In genomic region chr9:18689166-18689565, GRCh38 we compare ENCODE assay signal across 31 cellular contexts.
"Had no signal": no experiment of that assay in that cellular context is flagged by ENCODE, and none has a peak within 500 bp of the region (broad histone marks: within the 10 kb centered on the region; RNA-seq: fewer than 3 reads in every experiment).

No MANE protein-coding gene starts in this region.

- H3K4me3 Mint-ChIP-seq: activated CD4-positive, alpha-beta memory T cell treated with anti-CD3 and anti-CD28 coated beads, Interleukin-2, amount 10 ng/mL, durations not matched to agents 7 days and 5 days; activated CD4-positive, alpha-beta T cell treated with anti-CD3 and anti-CD28 coated beads, Interleukin-2, amount 10 ng/mL, durations not matched to agents 7 days and 5 days; activated naive CD4-positive, alpha-beta T cell treated with anti-CD3 and anti-CD28 coated beads, Interleukin-2, amount 10 ng/mL, durations not matched to agents 7 days and 5 days; activated naive CD8-positive, alpha-beta T cell treated with anti-CD3 and anti-CD28 coated beads, Interleukin-2, amount 10 ng/mL, durations not matched to agents 7 days and 5 days; activated T-cell treated with anti-CD3 and anti-CD28 coated beads, Interleukin-2, amount 50 U/mL, for 24 hours; activated T-cell treated with anti-CD3 and anti-CD28 coated beads, Interleukin-2, amount 50 U/mL, for 72 hours; brain; central memory CD8-positive, alpha-beta T cell; dendritic cell treated with granulocyte-macrophage colony-stimulating factor and Interleukin-4, amounts not matched to agents 40 ng/mL and 50 ng/mL, for 4 days; effector memory CD8-positive, alpha-beta T cell; WTC11 had no signal

- H3K27ac ChIP-seq: ascending aorta, breast epithelium, coronary artery, esophagus muscularis mucosa, foreskin keratinocyte, gastrocnemius medialis, heart left ventricle had no signal

- H3K27me3 Mint-ChIP-seq: activated CD4-positive, alpha-beta memory T cell treated with anti-CD3 and anti-CD28 coated beads, Interleukin-2, amount 10 ng/mL, durations not matched to agents 7 days and 5 days; activated CD4-positive, alpha-beta T cell treated with anti-CD3 and anti-CD28 coated beads, Interleukin-2, amount 10 ng/mL, durations not matched to agents 7 days and 5 days; activated naive CD4-positive, alpha-beta T cell treated with anti-CD3 and anti-CD28 coated beads, Interleukin-2, amount 10 ng/mL, durations not matched to agents 7 days and 5 days; activated naive CD8-positive, alpha-beta T cell treated with anti-CD3 and anti-CD28 coated beads, Interleukin-2, amount 10 ng/mL, durations not matched to agents 7 days and 5 days; activated T-cell treated with anti-CD3 and anti-CD28 coated beads, Interleukin-2, amount 50 U/mL, for 24 hours; brain; central memory CD8-positive, alpha-beta T cell; dendritic cell treated with granulocyte-macrophage colony-stimulating factor and Interleukin-4, amounts not matched to agents 40 ng/mL and 50 ng/mL, for 4 days; effector memory CD8-positive, alpha-beta T cell had no signal

- FAIRE-seq: endometrium had no signal

- H3K4me3 ChIP-seq: ascending aorta, breast epithelium, coronary artery, esophagus muscularis mucosa, gastrocnemius medialis, heart left ventricle had no signal

- H3K27me3 ChIP-seq: ascending aorta, breast epithelium, esophagus muscularis mucosa, foreskin keratinocyte, gastrocnemius medialis, heart left ventricle had no signal

- H3K9me3 ChIP-seq: breast epithelium, esophagus muscularis mucosa, gastrocnemius medialis, heart left ventricle had no signal

- H3K27ac Mint-ChIP-seq: activated CD4-positive, alpha-beta memory T cell treated with anti-CD3 and anti-CD28 coated beads, Interleukin-2, amount 10 ng/mL, durations not matched to agents 7 days and 5 days; activated CD4-positive, alpha-beta T cell treated with anti-CD3 and anti-CD28 coated beads, Interleukin-2, amount 10 ng/mL, durations not matched to agents 7 days and 5 days; activated naive CD4-positive, alpha-beta T cell treated with anti-CD3 and anti-CD28 coated beads, Interleukin-2, amount 10 ng/mL, durations not matched to agents 7 days and 5 days; activated naive CD4-positive, alpha-beta T cell treated with anti-CD3 and anti-CD28 coated beads, Interleukin-2, amount 50 U/mL, for 72 hours; activated naive CD8-positive, alpha-beta T cell treated with anti-CD3 and anti-CD28 coated beads, Interleukin-2, amount 10 ng/mL, durations not matched to agents 7 days and 5 days; activated T-cell treated with anti-CD3 and anti-CD28 coated beads, Interleukin-2, amount 50 U/mL, for 24 hours; activated T-cell treated with anti-CD3 and anti-CD28 coated beads, Interleukin-2, amount 50 U/mL, for 72 hours; dendritic cell treated with granulocyte-macrophage colony-stimulating factor and Interleukin-4, amounts not matched to agents 40 ng/mL and 50 ng/mL, for 4 days; effector memory CD8-positive, alpha-beta T cell; WTC11 had no signal

- H3K4me1 ChIP-seq: breast epithelium, gastrocnemius medialis had no signal

- H3K36me3 Mint-ChIP-seq: activated naive CD4-positive, alpha-beta T cell treated with anti-CD3 and anti-CD28 coated beads, Interleukin-2, amount 10 ng/mL, durations not matched to agents 7 days and 5 days; activated naive CD8-positive, alpha-beta T cell treated with anti-CD3 and anti-CD28 coated beads, Interleukin-2, amount 10 ng/mL, durations not matched to agents 7 days and 5 days had no signal

- H3K36me3 ChIP-seq: ascending aorta, breast epithelium, esophagus muscularis mucosa, gastrocnemius medialis, heart left ventricle had no signal

- H3K4me1 Mint-ChIP-seq: activated CD4-positive, alpha-beta memory T cell treated with anti-CD3 and anti-CD28 coated beads, Interleukin-2, amount 10 ng/mL, durations not matched to agents 7 days and 5 days; activated CD4-positive, alpha-beta T cell treated with anti-CD3 and anti-CD28 coated beads, Interleukin-2, amount 10 ng/mL, durations not matched to agents 7 days and 5 days; activated naive CD4-positive, alpha-beta T cell treated with anti-CD3 and anti-CD28 coated beads, Interleukin-2, amount 10 ng/mL, durations not matched to agents 7 days and 5 days; activated naive CD8-positive, alpha-beta T cell treated with anti-CD3 and anti-CD28 coated beads, Interleukin-2, amount 10 ng/mL, durations not matched to agents 7 days and 5 days; central memory CD8-positive, alpha-beta T cell; WTC11 had no signal

- DNase-seq: activated CD4-positive, alpha-beta memory T cell treated with anti-CD3 and anti-CD28 coated beads, Interleukin-2, amount 10 ng/mL, durations not matched to agents 7 days and 5 days; activated CD4-positive, alpha-beta T cell treated with anti-CD3 and anti-CD28 coated beads for 1 hour; activated CD4-positive, alpha-beta T cell treated with anti-CD3 and anti-CD28 coated beads for 4 hours; activated CD4-positive, alpha-beta T cell treated with anti-CD3 and anti-CD28 coated beads, Interleukin-2, amount 10 ng/mL, durations not matched to agents 7 days and 5 days; activated CD4-positive, alpha-beta T cell treated with anti-CD3 and anti-CD28 coated beads, Interleukin-2, amount 50 U/mL, for 4 hours; activated CD8-positive, alpha-beta memory T cell treated with anti-CD3 and anti-CD28 coated beads, Interleukin-2, amount 50 U/mL, for 48 hours; activated gamma-delta T cell; activated naive CD4-positive, alpha-beta T cell; activated naive CD4-positive, alpha-beta T cell treated with anti-CD3 and anti-CD28 coated beads, Interleukin-2, amount 10 ng/mL, durations not matched to agents 7 days and 5 days; activated naive CD8-positive, alpha-beta T cell treated with anti-CD3 and anti-CD28 coated beads, Interleukin-2, amount 10 ng/mL, durations not matched to agents 7 days and 5 days; activated T-cell treated with anti-CD3 and anti-CD28 coated beads for 4 hours; activated T-cell treated with anti-CD3 and anti-CD28 coated beads, Interleukin-2, amount 50 U/mL, for 24 hours; activated T-cell treated with anti-CD3 and anti-CD28 coated beads, Interleukin-2, amount 50 U/mL, for 72 hours; effector CD4-positive, alpha-beta T cell; effector memory CD8-positive, alpha-beta T cell; erythroblast; gastrocnemius medialis; glutamatergic neuron; heart left ventricle; T-helper 2 cell had no signal

- H3K9me3 Mint-ChIP-seq: activated CD4-positive, alpha-beta memory T cell treated with anti-CD3 and anti-CD28 coated beads, Interleukin-2, amount 10 ng/mL, durations not matched to agents 7 days and 5 days; activated naive CD4-positive, alpha-beta T cell treated with anti-CD3 and anti-CD28 coated beads, Interleukin-2, amount 10 ng/mL, durations not matched to agents 7 days and 5 days; activated naive CD8-positive, alpha-beta T cell treated with anti-CD3 and anti-CD28 coated beads, Interleukin-2, amount 10 ng/mL, durations not matched to agents 7 days and 5 days; effector memory CD8-positive, alpha-beta T cell had no signal

- ATAC-seq: activated naive CD4-positive, alpha-beta T cell treated with anti-CD3 and anti-CD28 coated beads, Interleukin-2, amount 50 U/mL, for 72 hours; activated T-cell treated with anti-CD3 and anti-CD28 coated beads, Interleukin-2, amount 50 U/mL, for 72 hours; effector memory CD8-positive, alpha-beta T cell; WTC11 had no signal
